In the genomic region with DNA sequence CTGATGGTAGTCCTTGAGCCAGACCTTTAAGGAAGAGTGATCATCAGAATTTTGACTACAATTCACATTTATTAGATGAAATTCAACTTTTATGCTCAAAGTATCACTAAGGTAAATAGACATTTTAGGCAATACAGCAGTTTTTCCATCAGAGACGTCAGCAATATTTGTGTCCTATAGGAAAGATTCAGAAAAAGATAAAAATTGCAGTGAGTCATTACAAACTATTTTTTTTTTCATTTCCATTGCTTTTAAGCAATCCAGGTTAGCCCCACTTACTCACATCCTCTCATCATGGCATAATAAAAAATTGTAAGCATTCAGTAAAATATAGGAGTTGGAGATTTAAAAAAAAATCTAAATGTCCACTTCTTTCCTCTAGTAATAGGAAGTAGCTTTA, we compare ENCODE assay signal across 16 cellular contexts. TPM values are rescaled to one million over a fixed set of nuclear protein-coding genes. Genes with fewer than 3 reads are reported as not detected.
DNase-seq lines count a peak whose midpoint lies in the region; ATAC-seq and TF ChIP-seq lines count a peak whose summit lies in the region.
"Had no signal": no experiment of that assay in that cellular context is flagged by ENCODE, and none has a peak within 500 bp of the region (broad histone marks: within the 10 kb centered on the region; RNA-seq: fewer than 3 reads in every experiment).

No MANE protein-coding gene starts in this region.

- H3K4me1 Mint-ChIP-seq in activated naive CD4-positive, alpha-beta T cell treated with anti-CD3 and anti-CD28 coated beads for 36 hours (ENCODE audit: low read depth) = no peaks in the 10 kb centered on the region

- no peak overlapping the region for H3K4me3 Mint-ChIP-seq in activated naive CD4-positive, alpha-beta T cell treated with anti-CD3 and anti-CD28 coated beads for 36 hours
- H3K4me3 Mint-ChIP-seq: CD4-positive, alpha-beta T cell had no signal

- no peak overlapping the region for H3K4me3 ChIP-seq in SK-N-SH (ENCODE audit: low read depth in 2 of 2, low read length in 1 of 2)
- no peak overlapping the region for H3K4me3 ChIP-seq in astrocyte of the spinal cord (ENCODE audit: low read depth, low read length)
- H3K4me3 ChIP-seq in fibroblast of the aortic adventitia (ENCODE audit: low read depth, low read length) = no peak overlapping the region
- H3K4me3 ChIP-seq: HAP-1, K562 had no signal

- no peak overlapping the region for H3K4me2 ChIP-seq in SK-N-SH

- CTCF ChIA-PET in SK-N-SH (lab: Yijun Ruan, JAX) = no interaction called here
- CTCF ChIA-PET in activated naive CD4-positive, alpha-beta T cell treated with anti-CD3 and anti-CD28 coated beads for 36 hours (lab: Charles Lee) = interaction anchor here (0.8 kb wide), 1 partner anchor 43 kb away, joined by 3 read pairs; no protein-coding TSS in a partner anchor

- H3F3A ChIP-seq in SK-N-SH (replicated peaks; ENCODE audit: insufficient read depth) = no peaks in the 10 kb centered on the region

- H3K27ac Mint-ChIP-seq in activated naive CD4-positive, alpha-beta T cell treated with anti-CD3 and anti-CD28 coated beads for 36 hours = no peak overlapping the region
- H3K27ac Mint-ChIP-seq: CD4-positive, alpha-beta T cell had no signal

- POLR2A ChIA-PET in SK-N-SH (lab: Yijun Ruan, JAX) = no interaction called here

- no peaks in the 10 kb centered on the region for H3K4me1 ChIP-seq in SK-N-SH (ENCODE audit: control insufficient read depth in 1 of 2, insufficient read depth in 2 of 2, low read depth in 1 of 2, low read length in 1 of 2)
- H3K4me1 ChIP-seq: BE2C, HAP-1 had no signal

- no peaks in the 10 kb centered on the region for H3K36me3 Mint-ChIP-seq in activated naive CD4-positive, alpha-beta T cell treated with anti-CD3 and anti-CD28 coated beads for 36 hours (ENCODE audit: low read depth)

- no peaks in the 10 kb centered on the region for H3K9me3 Mint-ChIP-seq in activated naive CD4-positive, alpha-beta T cell treated with anti-CD3 and anti-CD28 coated beads for 36 hours
- H3K9me3 Mint-ChIP-seq: CD4-positive, alpha-beta T cell had no signal

- WGBS in SK-N-SH (ENCODE audit: low lambda C conversion rate) = 7% methylated on average over 1 of the region's 1 CpG

- DNase-seq in SK-N-SH (no peak), astrocyte of the spinal cord (ENCODE audit: low read depth, low spot score) (peak; percentile 1), fibroblast of the aortic adventitia (ENCODE audit: low read depth) (peak; percentile 17), GM19240 (ENCODE audit: insufficient read length, low spot score) (no peak), hepatic stellate cell (ENCODE audit: low spot score) (no peak)
- no peak for DNase-seq in stimulated activated CD4-positive, alpha-beta T cell treated with anti-CD3 and anti-CD28 coated beads, Interleukin-2, amount 100 ng/mL, for 24 hours
- no peak for DNase-seq in activated naive CD4-positive, alpha-beta T cell treated with anti-CD3 and anti-CD28 coated beads for 36 hours
- DNase-seq: BE2C; CD4-positive, alpha-beta T cell; NCI-H2227 treated with DMSO at 0.1 percent for 48 hours; NCI-H524; SHP77 had no signal

- H3K27ac ChIP-seq in SK-N-SH (ENCODE audit: low read depth in 2 of 2, low read length in 1 of 2) = no peak overlapping the region
- H3K27ac ChIP-seq: 22Rv1 had no signal

- peaks cover 2% of the 10 kb centered on the region for H3K27me3 Mint-ChIP-seq in activated naive CD4-positive, alpha-beta T cell treated with anti-CD3 and anti-CD28 coated beads for 36 hours (ENCODE audit: low read depth)
- H3K27me3 Mint-ChIP-seq: CD4-positive, alpha-beta T cell had no signal

- intact Hi-C loops in activated naive CD4-positive, alpha-beta T cell treated with anti-CD3 and anti-CD28 coated beads for 36 hours (cut with micrococcal nuclease) = no loop called here

- no peak overlapping the region for H3K9ac ChIP-seq in SK-N-SH

- TF ChIP-seq EP300 in SK-N-SH (IDR thresholded peaks at IDR 0.05; ENCODE audit: borderline replicate concordance in 1 of 2, low read depth in 1 of 2, low read length in 1 of 2) = no peak

- H3K27me3 ChIP-seq in SK-N-SH (ENCODE audit: insufficient read depth) = no peaks in the 10 kb centered on the region
- H3K27me3 ChIP-seq: BE2C had no signal

- no peaks in the 10 kb centered on the region for H4K20me1 ChIP-seq in SK-N-SH (ENCODE audit: insufficient read depth)

- no peak for TF ChIP-seq RAD21 in SK-N-SH (IDR thresholded peaks at IDR 0.05; ENCODE audit: low read length)

- in situ Hi-C loops in astrocyte of the spinal cord (cut with HindIII; ENCODE audit: low sequenced_read_pairs) = no loop called here

- H3K9me2 ChIP-seq in SK-N-SH = no peaks in the 10 kb centered on the region

- H3K9me3 ChIP-seq in SK-N-SH = no peaks in the 10 kb centered on the region
- H3K9me3 ChIP-seq: BE2C, HAP-1 had no signal

- no peaks in the 10 kb centered on the region for H3K79me2 ChIP-seq in SK-N-SH (ENCODE audit: insufficient read depth)

- H3K36me3 ChIP-seq in SK-N-SH (replicated peaks in 1 of 2; ENCODE audit: control insufficient read depth in 1 of 2, insufficient read depth in 2 of 2, low read length in 1 of 2) = no peaks in the 10 kb centered on the region
- H3K36me3 ChIP-seq: BE2C, HAP-1 had no signal

- ATAC-seq in SK-N-SH treated with all-trans-retinoic acid at 6 μM for 48 hours = no peak
- ATAC-seq: K562 had no signal

- no peak overlapping the region for H2AFZ ChIP-seq in SK-N-SH (ENCODE audit: low read depth)

- TF ChIP-seq CTCF in SK-N-SH (IDR thresholded peaks at IDR 0.05) (no peak), astrocyte of the spinal cord (IDR thresholded peaks at IDR 0.05; ENCODE audit: low read depth, low read length) (no peak), fibroblast of the aortic adventitia (IDR thresholded peaks at IDR 0.05; ENCODE audit: insufficient read depth, low read length) (no peak)

TF ChIP-seq in SK-N-SH, 30 proteins besides CTCF, POLR2A, EP300 and RAD21:
- TF ChIP-seq FOSL2 (IDR thresholded peaks at IDR 0.05; ENCODE audit: borderline replicate concordance, low read depth) = peak; percentile 20; the same call in 1 of the 2 replicates
- no peak for TF ChIP-seq MXI1 (IDR thresholded peaks at IDR 0.05; ENCODE audit: low read depth, low read length)
- no peak for TF ChIP-seq RFX5 (IDR thresholded peaks at IDR 0.05; ENCODE audit: low read length)
- no peak for TF ChIP-seq FOXJ3 (CRISPR knock-in tag; IDR thresholded peaks at IDR 0.05)
- TF ChIP-seq, protein P1, sequence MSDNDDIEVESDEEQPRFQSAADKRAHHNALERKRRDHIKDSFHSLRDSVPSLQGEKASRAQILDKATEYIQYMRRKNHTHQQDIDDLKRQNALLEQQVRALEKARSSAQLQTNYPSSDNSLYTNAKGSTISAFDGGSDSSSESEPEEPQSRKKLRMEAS (IDR thresholded peaks at IDR 0.05; ENCODE audit: low read depth) = no peak
- no peak for TF ChIP-seq TAF1 (IDR thresholded peaks at IDR 0.05; ENCODE audit: borderline replicate concordance, low read depth, low read length)

TF ChIP-seq in SK-N-SH treated with all-trans-retinoic acid at 6 μM for 48 hours, 23 proteins besides CTCF, POLR2A, EP300 and RAD21 (continues in another document):
- TF ChIP-seq ZNF565 (CRISPR knock-in tag; conservative IDR thresholded peaks at IDR 0.05; ENCODE audit: low read depth) (no peak), ZFP3 (CRISPR knock-in tag; IDR thresholded peaks at IDR 0.05) (no peak), ZNF70 (CRISPR knock-in tag; IDR thresholded peaks at IDR 0.05) (no peak), SNAI2 (CRISPR knock-in tag; IDR thresholded peaks at IDR 0.05) (no peak), RARB (CRISPR knock-in tag; IDR thresholded peaks at IDR 0.05) (no peak), BACH2 (CRISPR knock-in tag; IDR thresholded peaks at IDR 0.05; ENCODE audit: borderline replicate concordance) (no peak), ARNTL (CRISPR knock-in tag; IDR thresholded peaks at IDR 0.05; ENCODE audit: borderline replicate concordance, low read depth) (no peak), ZFP30 (CRISPR knock-in tag; IDR thresholded peaks at IDR 0.05) (no peak), ZNF8 (CRISPR knock-in tag; IDR thresholded peaks at IDR 0.05) (no peak), ISL1 (CRISPR knock-in tag; IDR thresholded peaks at IDR 0.05) (no peak)
- TF ChIP-seq, protein P2, sequence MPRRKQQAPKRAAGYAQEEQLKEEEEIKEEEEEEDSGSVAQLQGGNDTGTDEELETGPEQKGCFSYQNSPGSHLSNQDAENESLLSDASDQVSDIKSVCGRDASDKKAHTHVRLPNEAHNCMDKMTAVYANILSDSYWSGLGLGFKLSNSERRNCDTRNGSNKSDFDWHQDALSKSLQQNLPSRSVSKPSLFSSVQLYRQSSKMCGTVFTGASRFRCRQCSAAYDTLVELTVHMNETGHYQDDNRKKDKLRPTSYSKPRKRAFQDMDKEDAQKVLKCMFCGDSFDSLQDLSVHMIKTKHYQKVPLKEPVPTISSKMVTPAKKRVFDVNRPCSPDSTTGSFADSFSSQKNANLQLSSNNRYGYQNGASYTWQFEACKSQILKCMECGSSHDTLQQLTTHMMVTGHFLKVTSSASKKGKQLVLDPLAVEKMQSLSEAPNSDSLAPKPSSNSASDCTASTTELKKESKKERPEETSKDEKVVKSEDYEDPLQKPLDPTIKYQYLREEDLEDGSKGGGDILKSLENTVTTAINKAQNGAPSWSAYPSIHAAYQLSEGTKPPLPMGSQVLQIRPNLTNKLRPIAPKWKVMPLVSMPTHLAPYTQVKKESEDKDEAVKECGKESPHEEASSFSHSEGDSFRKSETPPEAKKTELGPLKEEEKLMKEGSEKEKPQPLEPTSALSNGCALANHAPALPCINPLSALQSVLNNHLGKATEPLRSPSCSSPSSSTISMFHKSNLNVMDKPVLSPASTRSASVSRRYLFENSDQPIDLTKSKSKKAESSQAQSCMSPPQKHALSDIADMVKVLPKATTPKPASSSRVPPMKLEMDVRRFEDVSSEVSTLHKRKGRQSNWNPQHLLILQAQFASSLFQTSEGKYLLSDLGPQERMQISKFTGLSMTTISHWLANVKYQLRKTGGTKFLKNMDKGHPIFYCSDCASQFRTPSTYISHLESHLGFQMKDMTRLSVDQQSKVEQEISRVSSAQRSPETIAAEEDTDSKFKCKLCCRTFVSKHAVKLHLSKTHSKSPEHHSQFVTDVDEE (CRISPR knock-in tag; IDR thresholded peaks at IDR 0.05) = no peak

RNA-seq across cellular contexts. Expression of a gene that starts 46.9 kb away (rescaled TPM):
- polyA plus RNA-seq in SK-N-SH (2012; rRNA removed) = 6.2 and 8.5 TPM in 2 replicates
- 11.3 and 14.3 TPM in 2 replicates for polyA plus RNA-seq in SK-N-SH (2012; cell fraction: cytosol; rRNA removed)
- 7.6 and 10.2 TPM in 2 replicates for polyA plus RNA-seq in SK-N-SH (2012; cell fraction: nucleus; rRNA removed)
- total RNA-seq in fibroblast of the aortic adventitia (ENCODE audit: low replicate concordance) = 35.7 and 36.5 TPM in 2 replicates
- total RNA-seq in activated naive CD4-positive, alpha-beta T cell treated with anti-CD3 and anti-CD28 coated beads for 36 hours = 10 to 100 TPM; 11.5 to 12.0 TPM

Comparison
In these comparisons a context has a peak if more than half of its experiments do, and no peak if none do; other contexts are left out.
1. DNase-seq: peak in astrocyte of the spinal cord (single experiment) and fibroblast of the aortic adventitia (single experiment); none in SK-N-SH (single experiment), stimulated activated CD4-positive, alpha-beta T cell treated with anti-CD3 and anti-CD28 coated beads, Interleukin-2, amount 100 ng/mL, for 24 hours (0 of 2), GM19240 (single experiment), activated naive CD4-positive, alpha-beta T cell treated with anti-CD3 and anti-CD28 coated beads for 36 hours (single experiment) and hepatic stellate cell (single experiment).